17 cellular contexts compared by ENCODE assay signal in genomic region chr4:134539729-134540231, GRCh38.
"Had no signal": no experiment of that assay in that cellular context is flagged by ENCODE, and none has a peak within 500 bp of the region (broad histone marks: within the 10 kb centered on the region; RNA-seq: fewer than 3 reads in every experiment).

No MANE protein-coding gene starts in this region.

- H3K4me1 ChIP-seq: foreskin keratinocyte, left ventricle myocardium inferior, lower lobe of right lung, right atrium auricular region, testis, tibial nerve had no signal

- DNase-seq: effector CD4-positive, alpha-beta T cell; endodermal cell; erythroblast; foreskin keratinocyte; kidney; left cardiac atrium; left ventricle myocardium inferior; lower lobe of right lung; natural killer cell; ovary; stimulated activated CD4-positive, alpha-beta T cell treated with anti-CD3 and anti-CD28 coated beads, Interleukin-4, amount 100 ng/mL, for 1 hour; stimulated activated naive B cell treated with anti-CD40 and anti-IgM and Interleukin-4, amounts not matched to agents 10 μg/mL and 1 μg/mL and 100 μg/mL, for 72 hours; stimulated activated naive CD8-positive, alpha-beta T cell treated with anti-CD3 and anti-CD28 coated beads, Interleukin-15, amount 100 ng/mL, for 72 hours; testis had no signal

- H3K36me3 ChIP-seq: left ventricle myocardium inferior, lower lobe of right lung, ovary, right atrium auricular region, tibial nerve had no signal

- H3K9me3 ChIP-seq: left ventricle myocardium inferior, lower lobe of right lung, ovary, right atrium auricular region, testis, tibial nerve had no signal

- ATAC-seq: foreskin keratinocyte; left cardiac atrium; lower lobe of right lung; natural killer cell; stimulated activated naive B cell treated with anti-CD40 and anti-IgM and Interleukin-4, amounts not matched to agents 10 μg/mL and 1 μg/mL and 100 μg/mL, for 72 hours; stimulated activated naive CD8-positive, alpha-beta T cell treated with anti-CD3 and anti-CD28 coated beads, Interleukin-15, amount 100 ng/mL, for 72 hours had no signal

- H3K27me3 ChIP-seq: foreskin keratinocyte, ovary, right atrium auricular region, testis, tibial nerve had no signal

- H3K4me3 ChIP-seq: coronary artery, left ventricle myocardium inferior, lower lobe of right lung, ovary, right atrium auricular region, testis, tibial nerve had no signal

- H3K27ac ChIP-seq: coronary artery, foreskin keratinocyte, left ventricle myocardium inferior, lower lobe of right lung, ovary, right atrium auricular region, testis, tibial nerve had no signal
